In genomic region chr22:21949948-21950347, GRCh38 we compare ENCODE assay signal across 28 cellular contexts. TPM values are rescaled to one million over a fixed set of nuclear protein-coding genes. Genes with fewer than 3 reads are reported as not detected.
DNase-seq lines count a peak whose midpoint lies in the region; ATAC-seq, FAIRE-seq and TF ChIP-seq lines count a peak whose summit lies in the region.
"Had no signal": no experiment of that assay in that cellular context is flagged by ENCODE, and none has a peak within 500 bp of the region (broad histone marks: within the 10 kb centered on the region; RNA-seq: fewer than 3 reads in every experiment).

No MANE protein-coding gene starts in this region.

- TF ChIP-seq POLR2A in endothelial cell of umbilical vein (IDR thresholded peaks at IDR 0.05; ENCODE audit: low read depth, low read length) = peak; percentile 67

- H3K79me2 ChIP-seq in endothelial cell of umbilical vein (ENCODE audit: control insufficient read depth, insufficient read depth, low read length) (peaks cover 71% of the 10 kb centered on the region), osteoblast (ENCODE audit: insufficient read depth, low read length) (peaks cover 58% of the 10 kb centered on the region)

- TF ChIP-seq CTCF in right atrium auricular region (IDR thresholded peaks at IDR 0.05) (no peak), endothelial cell of umbilical vein (IDR thresholded peaks at IDR 0.05; ENCODE audit: extremely low read depth in 1 of 2, insufficient read depth in 1 of 2, low read depth in 1 of 2, low read length in 2 of 2) (no peak), osteoblast (IDR thresholded peaks at IDR 0.05; ENCODE audit: extremely low read depth, low read depth, low read length) (no peak), upper lobe of right lung (IDR thresholded peaks at IDR 0.05) (no peak)

- H3K9me3 ChIP-seq in right atrium auricular region (no peaks in the 10 kb centered on the region), endothelial cell of umbilical vein (replicated peaks; ENCODE audit: control insufficient read depth, insufficient read depth, low read length) (no peaks in the 10 kb centered on the region), osteoblast (ENCODE audit: low read depth, low read length) (no peaks in the 10 kb centered on the region), upper lobe of right lung (no peaks in the 10 kb centered on the region)
- H3K9me3 ChIP-seq: A549, tibial artery had no signal

- H3K9me1 ChIP-seq in endothelial cell of umbilical vein (replicated peaks; ENCODE audit: control insufficient read depth, extremely low read depth, insufficient read depth, low read length) = no peaks in the 10 kb centered on the region

- ATAC-seq in left cardiac atrium (no peak), upper lobe of right lung (no peak), GM18502 (IDR thresholded peaks at IDR 0.05; ENCODE audit: poor library complexity, unreplicated experiment) (no peak)
- ATAC-seq: A549; activated CD8-positive, alpha-beta T cell treated with anti-CD3 and anti-CD28 coated beads for 36 hours; activated T-helper 17 cell treated with anti-CD3 and anti-CD28 coated beads, Interleukin-2, amount 50 U/mL, for 72 hours had no signal

- dilution Hi-C loops in endothelial cell of umbilical vein (cut with MboI; ENCODE audit: extremely low pct_ligation_motif_present, low sequenced_read_pairs) = loop anchor here (25.0 kb wide), 2 partner anchors 138 to 238 kb away; no protein-coding TSS in a partner anchor

- H3K4me3 ChIP-seq in right atrium auricular region (no peak overlapping the region), endothelial cell of umbilical vein (replicated peaks in 1 of 3; ENCODE audit: insufficient read depth in 1 of 3, low read depth in 1 of 3, low read length in 3 of 3) (no peak overlapping the region), osteoblast (ENCODE audit: insufficient read depth, low read length) (no peak overlapping the region), upper lobe of right lung (no peak overlapping the region)
- H3K4me3 ChIP-seq: A549, cardiac muscle cell, SK-N-MC, tibial artery had no signal

- DNase-seq in right atrium auricular region (ENCODE audit: low spot score) = no peak
- no peak for DNase-seq in left cardiac atrium
- DNase-seq in endothelial cell of umbilical vein (ENCODE audit: low read depth, low spot score) = no peak
- peak; percentile 9 for DNase-seq in osteoblast (ENCODE audit: insufficient read length, low spot score, missing footprints)
- no peak for DNase-seq in upper lobe of right lung
- DNase-seq in NK-92 (lab: John Stamatoyannopoulos, UW; ENCODE audit: unreplicated experiment) = no peak
- DNase-seq in stimulated activated CD4-positive, alpha-beta T cell treated with anti-CD3 and anti-CD28 coated beads, Interleukin-15, amount 100 ng/mL, for 24 hours = no peak
- DNase-seq: activated CD8-positive, alpha-beta T cell treated with anti-CD3 and anti-CD28 coated beads for 36 hours; cortex of kidney; DMS53; H9; KG1; MM.1S; NCI-H1436; NCI-H2107; NCI-H446 treated with DMSO at 0.1 percent for 48 hours; RPMI8226; T-helper 2 cell; tibial artery had no signal

- H3K4me2 ChIP-seq in endothelial cell of umbilical vein (ENCODE audit: insufficient read depth, low read length) (peak overlapping the region; percentile 34), osteoblast (ENCODE audit: insufficient read depth, low read length) (no peak overlapping the region)
- H3K4me2 ChIP-seq: A549 had no signal

- peaks cover 0 to 71% of the 10 kb centered on the region in 2 donors for H3K4me1 ChIP-seq in right atrium auricular region
- peaks cover 61% of the 10 kb centered on the region for H3K4me1 ChIP-seq in endothelial cell of umbilical vein (ENCODE audit: control insufficient read depth, extremely low read depth, insufficient read depth, low read length)
- H3K4me1 ChIP-seq in osteoblast (ENCODE audit: insufficient read depth, low read length) = peaks cover 25% of the 10 kb centered on the region
- peaks cover 53% of the 10 kb centered on the region for H3K4me1 ChIP-seq in upper lobe of right lung

- H3K36me3 ChIP-seq in right atrium auricular region = peaks cover 8% of the 10 kb centered on the region
- H3K36me3 ChIP-seq in endothelial cell of umbilical vein (ENCODE audit: control insufficient read depth in 2 of 2, extremely low read depth in 1 of 2, insufficient read depth in 2 of 2, low read length in 2 of 2) = peaks cover 6 to 10% of the 10 kb centered on the region in 2 experiments
- peaks cover 8% of the 10 kb centered on the region for H3K36me3 ChIP-seq in osteoblast (ENCODE audit: insufficient read depth, low read length)
- peaks cover 13% of the 10 kb centered on the region for H3K36me3 ChIP-seq in upper lobe of right lung
- H3K36me3 ChIP-seq: cardiac muscle cell had no signal

- no peak for FAIRE-seq in endothelial cell of umbilical vein (lab: Jason Lieb, UNC)
- FAIRE-seq: A549, G401.6, GM19239, HTR-8/SVneo, islet of Langerhans had no signal

- CTCF ChIA-PET in endothelial cell of umbilical vein (lab: Charles Lee) = interaction anchor here (1.4 to 8.4 kb wide), 2 partner anchors 13 to 237 kb away, joined by 4 to 292 read pairs; no protein-coding TSS in a partner anchor

- H4K20me1 ChIP-seq in endothelial cell of umbilical vein (replicated peaks; ENCODE audit: control insufficient read depth, extremely low read depth, insufficient read depth, low read length) (no peaks in the 10 kb centered on the region), osteoblast (ENCODE audit: insufficient read depth, low read length) (peaks cover 6% of the 10 kb centered on the region)

- H2AFZ ChIP-seq in endothelial cell of umbilical vein (ENCODE audit: low read depth, low read length) = no peak overlapping the region
- H2AFZ ChIP-seq in osteoblast (ENCODE audit: low read length) = no peak overlapping the region

- H3K9ac ChIP-seq in endothelial cell of umbilical vein (replicated peaks; ENCODE audit: extremely low read depth, insufficient read depth, low read length) = peak overlapping the region; percentile 55

- intact Hi-C loops in left cardiac atrium (cut with DNase I) (no loop called here), endothelial cell of umbilical vein (cut with micrococcal nuclease) (no loop called here), upper lobe of right lung (cut with DNase I) (no loop called here)

- POLR2A ChIA-PET in endothelial cell of umbilical vein (lab: Charles Lee) = no interaction called here

- H3K27ac ChIP-seq in right atrium auricular region (peak overlapping the region; percentile 36 to 58), endothelial cell of umbilical vein (ENCODE audit: insufficient read depth, low read depth, low read length) (peak overlapping the region; percentile 71), osteoblast (ENCODE audit: low read depth, low read length) (no peak overlapping the region), upper lobe of right lung (peak overlapping the region; percentile 78)
- H3K27ac ChIP-seq: A549, cardiac muscle cell, SK-N-MC, tibial artery had no signal

- H3K27me3 ChIP-seq in right atrium auricular region = no peaks in the 10 kb centered on the region
- H3K27me3 ChIP-seq in endothelial cell of umbilical vein (ENCODE audit: control insufficient read depth in 2 of 2, insufficient read depth in 2 of 2, low read length in 2 of 2) = no peaks in the 10 kb centered on the region
- no peaks in the 10 kb centered on the region for H3K27me3 ChIP-seq in osteoblast (ENCODE audit: insufficient read depth, low read length)
- no peaks in the 10 kb centered on the region for H3K27me3 ChIP-seq in upper lobe of right lung
- H3K27me3 ChIP-seq: cardiac muscle cell, tibial artery had no signal

- BruUV-seq in endothelial cell of umbilical vein (replicated peaks; lab: Mats Ljungman, UMichigan) = no TSS peak

TF ChIP-seq in endothelial cell of umbilical vein, 7 proteins besides CTCF, POLR2A, EP300 and RAD21:
- no peak for TF ChIP-seq MAX (IDR thresholded peaks at IDR 0.05; ENCODE audit: insufficient read depth, insufficient read length)
- no peak for TF ChIP-seq FOS (IDR thresholded peaks at IDR 0.05; ENCODE audit: borderline replicate concordance, insufficient read depth, low read length)
- TF ChIP-seq JUN (IDR thresholded peaks at IDR 0.05; ENCODE audit: borderline replicate concordance, insufficient read depth, insufficient read length, low read depth) = no peak
- no peak for TF ChIP-seq EZH2 (IDR thresholded peaks at IDR 0.05; ENCODE audit: borderline replicate concordance, low read depth, low read length, severe bottlenecking)
- no peak for TF ChIP-seq GATA2 (IDR thresholded peaks at IDR 0.05; ENCODE audit: insufficient read depth, insufficient read length, low read depth, low read length)
- no peak for TF ChIP-seq POLR2AphosphoS5 (IDR thresholded peaks at IDR 0.05; ENCODE audit: insufficient read depth, low read depth, low read length)
- no peak for TF ChIP-seq MYC (IDR thresholded peaks at IDR 0.05; ENCODE audit: low read depth, low read length)
TF ChIP-seq in endothelial cell of umbilical vein: peak in this region for 0.

RNA-seq across cellular contexts. Expression of gene PPM1F, which starts 2.7 kb away (rescaled TPM):
- 10 to 100 TPM; 17.0 to 29.6 TPM for total RNA-seq in right atrium auricular region
- total RNA-seq in left cardiac atrium = 10 to 100 TPM; 33.1 TPM
- 171 and 178 TPM in 2 replicates for total RNA-seq in endothelial cell of umbilical vein
- 107 and 110 TPM in 2 replicates for polyA plus RNA-seq in endothelial cell of umbilical vein
- polyA plus RNA-seq in endothelial cell of umbilical vein (2011; cell fraction: cytosol; rRNA removed) = 74.3 and 89.5 TPM in 2 replicates
- polyA plus RNA-seq in endothelial cell of umbilical vein (2011; cell fraction: nucleus; rRNA removed) = 164 and 168 TPM in 2 replicates
- polyA plus RNA-seq in endothelial cell of umbilical vein (2012) = 64.8 and 74.8 TPM in 2 replicates
- polyA minus RNA-seq in endothelial cell of umbilical vein = 76.9 and 83.9 TPM in 2 replicates
- 6.8 TPM for polyA minus RNA-seq in endothelial cell of umbilical vein (2011; cell fraction: cytosol; rRNA and poly(A)+ RNA removed)
- 36.8 and 45.7 TPM in 2 replicates for polyA minus RNA-seq in endothelial cell of umbilical vein (2011; cell fraction: nucleus; rRNA and poly(A)+ RNA removed)
- 22.8 and 24.5 TPM in 2 replicates for total RNA-seq in osteoblast
- 51.2 TPM for total RNA-seq in upper lobe of right lung

RNA-seq across cellular contexts. Expression of gene TOP3B, which starts 32.6 kb away (rescaled TPM):
- total RNA-seq in right atrium auricular region (10 to 100 TPM; 11.5 to 12.3 TPM), left cardiac atrium (10 to 100 TPM; 13.5 to 16.2 TPM), endothelial cell of umbilical vein (49.9 and 56.5 TPM in 2 replicates), osteoblast (27.9 and 33.6 TPM in 2 replicates), upper lobe of right lung (24.8 TPM)
- 25.2 and 28.3 TPM in 2 replicates for polyA plus RNA-seq in endothelial cell of umbilical vein
- polyA plus RNA-seq in endothelial cell of umbilical vein (2011; cell fraction: cytosol; rRNA removed) = 11.4 and 15.4 TPM in 2 replicates
- 128 and 139 TPM in 2 replicates for polyA plus RNA-seq in endothelial cell of umbilical vein (2011; cell fraction: nucleus; rRNA removed)
- 20.7 and 28.7 TPM in 2 replicates for polyA plus RNA-seq in endothelial cell of umbilical vein (2012)
- polyA minus RNA-seq in endothelial cell of umbilical vein = 41.8 and 43.6 TPM in 2 replicates
- polyA minus RNA-seq in endothelial cell of umbilical vein (2011; cell fraction: cytosol; rRNA and poly(A)+ RNA removed) = 12.7 TPM
- 54.6 and 65.8 TPM in 2 replicates for polyA minus RNA-seq in endothelial cell of umbilical vein (2011; cell fraction: nucleus; rRNA and poly(A)+ RNA removed)
